8 cellular contexts compared by ENCODE assay signal in the genomic region with DNA sequence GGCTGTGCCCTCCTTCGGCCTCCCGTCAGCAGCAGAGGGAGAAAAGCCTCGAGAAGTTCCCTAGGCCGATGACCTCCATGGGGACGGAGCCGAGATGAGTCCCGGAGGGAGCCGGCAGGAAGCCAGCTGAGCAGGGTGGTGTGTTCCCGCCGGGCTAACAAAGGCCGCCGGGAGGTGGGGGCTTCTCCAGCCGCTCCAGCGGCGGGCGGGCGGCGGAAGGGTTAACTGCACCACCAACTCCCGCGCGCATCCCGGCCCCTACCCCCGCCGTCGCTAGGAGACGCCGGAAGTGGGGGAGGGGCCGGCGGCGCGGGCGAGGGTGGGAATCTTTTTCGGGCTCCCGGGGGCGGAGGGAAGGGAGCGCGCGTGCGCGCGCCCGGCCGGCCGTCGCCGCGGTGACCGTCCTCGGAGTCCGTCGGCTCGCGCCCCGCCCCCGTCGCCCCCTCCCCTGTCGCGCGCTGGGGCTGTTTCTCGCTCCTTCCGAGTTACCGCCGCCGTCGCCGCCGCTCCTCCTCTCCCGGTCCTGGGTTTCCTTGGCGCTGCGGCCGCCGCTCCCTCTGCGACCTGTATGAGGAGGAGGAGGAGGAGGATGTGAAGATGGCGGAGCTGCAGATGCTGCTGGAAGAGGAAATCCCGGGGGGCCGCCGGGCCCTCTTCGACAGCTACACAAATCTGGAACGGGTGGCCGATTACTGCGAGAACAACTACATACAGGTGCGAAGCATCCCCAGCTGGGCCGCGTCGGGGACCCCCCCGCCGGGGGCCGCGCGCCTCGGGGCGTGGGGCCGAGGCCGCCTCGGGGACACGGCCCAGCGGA. TPM values are rescaled to one million over a fixed set of nuclear protein-coding genes. Genes with fewer than 3 reads are reported as not detected.
DNase-seq lines count a peak whose midpoint lies in the region; ATAC-seq and TF ChIP-seq lines count a peak whose summit lies in the region.

ABI2 (plus strand) TSS at position 477 of the 817 bp plus-strand sequence; CDS start at position 598, 121 bp downstream.

- H3K4me1 Mint-ChIP-seq in activated naive CD8-positive, alpha-beta T cell treated with anti-CD3 and anti-CD28 coated beads, Interleukin-2, amount 50 U/mL, for 24 hours: peaks cover 34% of the 10 kb centered on the region

- in situ Hi-C loops in G401 (cut with HindIII; ENCODE audit: low sequenced_read_pairs): no loop called here

- H3K79me2 ChIP-seq in parathyroid adenoma: peaks cover 20% of the 10 kb centered on the region

- H3K4me3 ChIP-seq in cardiac muscle cell (peak within 1 kb of the TSS; percentile 100), parathyroid adenoma (ENCODE audit: low read depth, low read length) (peak within 1 kb of the TSS; percentile 93), thyroid gland (replicated peaks in 1 of 3) (peak within 1 kb of the TSS; percentile 93 to 99 (median 97))

- peak within 1 kb of the TSS; percentile 96 for H2AFZ ChIP-seq in parathyroid adenoma

- no peaks in the 10 kb centered on the region for H3K36me3 Mint-ChIP-seq in activated naive CD8-positive, alpha-beta T cell treated with anti-CD3 and anti-CD28 coated beads, Interleukin-2, amount 50 U/mL, for 24 hours (ENCODE audit: low read depth)

- peak within 1 kb of the TSS; percentile 77 for H3K27ac Mint-ChIP-seq in activated naive CD8-positive, alpha-beta T cell treated with anti-CD3 and anti-CD28 coated beads, Interleukin-2, amount 50 U/mL, for 24 hours

- peak within 1 kb of the TSS; percentile 90 for H3K27ac ChIP-seq in cardiac muscle cell
- H3K27ac ChIP-seq in parathyroid adenoma: peak within 1 kb of the TSS; percentile 83
- H3K27ac ChIP-seq in thyroid gland: peak within 1 kb of the TSS; percentile 82 to 94 (median 89)

- TF ChIP-seq CTCF in cardiac muscle cell (IDR thresholded peaks at IDR 0.05; ENCODE audit: low read depth, low read length) (no peak), parathyroid adenoma (IDR thresholded peaks at IDR 0.05) (no peak), thyroid gland (IDR thresholded peaks at IDR 0.05) (peak in 1 of 6 experiments; percentile 12)

- WGBS in thyroid gland, 2 donors: 0 to 1% methylated on average over 29 to 31 of the region's 97 CpGs

- peak; percentile 25 to 67 for TF ChIP-seq POLR2A in thyroid gland (IDR thresholded peaks at IDR 0.05)

- H3K4me3 Mint-ChIP-seq in activated naive CD8-positive, alpha-beta T cell treated with anti-CD3 and anti-CD28 coated beads, Interleukin-2, amount 50 U/mL, for 24 hours: peak within 1 kb of the TSS; percentile 89

- no peaks in the 10 kb centered on the region for H3K9me3 Mint-ChIP-seq in activated naive CD8-positive, alpha-beta T cell treated with anti-CD3 and anti-CD28 coated beads, Interleukin-2, amount 50 U/mL, for 24 hours

- peak within 1 kb of the TSS; percentile 57 for H3K9ac ChIP-seq in parathyroid adenoma

- H3K9me3 ChIP-seq in cardiac muscle cell (ENCODE audit: low read depth) (no peaks in the 10 kb centered on the region), parathyroid adenoma (ENCODE audit: control insufficient read depth, low read length) (no peaks in the 10 kb centered on the region), thyroid gland (no peaks in the 10 kb centered on the region)

- H3K4me1 ChIP-seq in cardiac muscle cell (ENCODE audit: low read depth) (peaks cover 18% of the 10 kb centered on the region), parathyroid adenoma (no peaks in the 10 kb centered on the region), thyroid gland (peaks cover 18 to 20% of the 10 kb centered on the region in 2 donors)

- H3K27me3 ChIP-seq in cardiac muscle cell (no peaks in the 10 kb centered on the region), parathyroid adenoma (ENCODE audit: control insufficient read depth, insufficient read depth, low read length) (no peaks in the 10 kb centered on the region), thyroid gland (no peaks in the 10 kb centered on the region)

- H3K4me2 ChIP-seq in parathyroid adenoma (ENCODE audit: low read length): peak within 1 kb of the TSS; percentile 94

- H3K36me3 ChIP-seq in cardiac muscle cell (no peaks in the 10 kb centered on the region), parathyroid adenoma (ENCODE audit: control insufficient read depth, insufficient read depth, low read length) (no peaks in the 10 kb centered on the region), thyroid gland (no peaks in the 10 kb centered on the region)

- ATAC-seq in activated naive CD8-positive, alpha-beta T cell treated with anti-CD3 and anti-CD28 coated beads, Interleukin-2, amount 50 U/mL, for 24 hours: peak; percentile 57

- no peaks in the 10 kb centered on the region for H3K27me3 Mint-ChIP-seq in activated naive CD8-positive, alpha-beta T cell treated with anti-CD3 and anti-CD28 coated beads, Interleukin-2, amount 50 U/mL, for 24 hours

- DNase-seq in G401 (ENCODE audit: low spot score): peak; percentile 83
- peak; percentile 67 for DNase-seq in HCEC 1CT
- peak; percentile 51 for DNase-seq in MV-4-11 (lab: John Stamatoyannopoulos, UW)
- DNase-seq in SW 1271 (lab: John Stamatoyannopoulos, UW): peak; percentile 46 to 79
- DNase-seq in activated naive CD8-positive, alpha-beta T cell treated with anti-CD3 and anti-CD28 coated beads, Interleukin-2, amount 50 U/mL, for 24 hours: peak; percentile 81
- peak; percentile 88 to 95 for DNase-seq in cardiac muscle cell (ENCODE audit: low read depth in 1 of 2, low spot score in 1 of 2)
- DNase-seq in thyroid gland: peak; percentile 84 to 85

- intact Hi-C loops in thyroid gland (cut with DNase I): no loop called here

RNA-seq across cellular contexts. Expression of gene ABI2, which starts in this region (rescaled TPM):
- 44.4 and 54.2 TPM in 2 replicates for total RNA-seq in G401 (2014; rRNA removed; shearing (Covaris generic))
- total RNA-seq in cardiac muscle cell: 63.5 and 76.8 TPM in 2 replicates
- 49.8 and 77.3 TPM in 2 replicates for polyA plus RNA-seq in cardiac muscle cell
- total RNA-seq in thyroid gland: 10 to 100 TPM; 64.6 to 77.6 (median 67.6) TPM

Comparison
In these comparisons a context has a peak if more than half of its experiments do, and no peak if none do; other contexts are left out.
1. Peak in every context shown above with its lines: DNase-seq, ATAC-seq, H3K4me3 ChIP-seq and H3K27ac ChIP-seq.